In genomic region chr20:53995949-53996348, GRCh38 we compare ENCODE assay signal across 20 cellular contexts.
"Had no signal": no experiment of that assay in that cellular context is flagged by ENCODE, and none has a peak within 500 bp of the region (broad histone marks: within the 10 kb centered on the region; RNA-seq: fewer than 3 reads in every experiment).

No MANE protein-coding gene starts in this region.

- H3K4me1 ChIP-seq: foreskin keratinocyte, heart left ventricle, parathyroid adenoma, psoas muscle, right lobe of liver had no signal

- H3K27me3 ChIP-seq: right lobe of liver had no signal

- ATAC-seq: foreskin keratinocyte; heart left ventricle; mucosa of descending colon; natural killer cell treated with Interleukin-12 subunit alpha and Interleukin-12 subunit beta and Interleukin-15 and Interleukin-18, amount 100 ng/mL, for 72 hours; psoas muscle; right lobe of liver; stimulated activated naive B cell treated with anti-CD40 and anti-IgM and Interleukin-4, amounts not matched to agents 10 μg/mL and 1 μg/mL and 100 μg/mL, for 72 hours; stimulated activated naive CD8-positive, alpha-beta T cell treated with anti-CD3 and anti-CD28 coated beads, Interleukin-15, amount 100 ng/mL, for 72 hours had no signal

- H3K9me3 ChIP-seq: right lobe of liver, thoracic aorta had no signal

- H3K4me3 ChIP-seq: heart left ventricle, mucosa of descending colon, psoas muscle, right lobe of liver, skin epidermis, thoracic aorta had no signal

- DNase-seq: cerebellar nuclear complex; endodermal cell; erythroblast; foreskin keratinocyte; heart left ventricle; hippocampal formation; mammary epithelial cell; mucosa of descending colon; psoas muscle; retina; right lobe of liver; stimulated activated CD4-positive, alpha-beta T cell treated with anti-CD3 and anti-CD28 coated beads, Interleukin-2, amount 100 ng/mL, for 24 hours; stimulated activated CD4-positive, alpha-beta T cell treated with anti-CD3 and anti-CD28 coated beads, Interleukin-4, amount 100 ng/mL, for 4 hours; stimulated activated naive B cell treated with anti-CD40 and anti-IgM and Interleukin-4, amounts not matched to agents 10 μg/mL and 1 μg/mL and 100 μg/mL, for 72 hours; stimulated activated naive CD8-positive, alpha-beta T cell treated with anti-CD3 and anti-CD28 coated beads, Interleukin-15, amount 100 ng/mL, for 72 hours; trophoblast cell had no signal

- H3K27ac ChIP-seq: foreskin keratinocyte, heart left ventricle, parathyroid adenoma, psoas muscle, right lobe of liver, skin epidermis, thoracic aorta had no signal

- H3K79me2 ChIP-seq: parathyroid adenoma had no signal

- H2AFZ ChIP-seq: parathyroid adenoma had no signal

- H3K9ac ChIP-seq: parathyroid adenoma had no signal

- H3K36me3 ChIP-seq: heart left ventricle, right lobe of liver, thoracic aorta had no signal
